In genomic region chr9:724461-724860, GRCh38 we compare ENCODE assay signal across 7 cellular contexts.
DNase-seq lines count a peak whose midpoint lies in the region; TF ChIP-seq lines count a peak whose summit lies in the region.
"Not testable (repeated sequence)": the region's sequence is repeated elsewhere in the genome, so short reads cannot be mapped to it uniquely, and the experiment has no call there.

No MANE protein-coding gene starts in this region.

- H3K27ac ChIP-seq in cingulate gyrus (ENCODE audit: low read depth, low read length) (peak overlapping the region; percentile 65), dorsolateral prefrontal cortex (peak overlapping the region in 43 of 59 donors; percentile 7 to 96 (median 85)), right atrium auricular region (peak overlapping the region; percentile 53 to 73), subcutaneous abdominal adipose tissue (ENCODE audit: low read depth, low read length) (peak overlapping the region; percentile 24), thyroid gland (peak overlapping the region in 2 of 3 donors; percentile 22 to 27)

- not testable (repeated sequence) for H3K36me3 Mint-ChIP-seq in progenitor cell of endocrine pancreas (ENCODE audit: insufficient read depth)
- peaks cover 34% of the 10 kb centered on the region for H3K36me3 Mint-ChIP-seq in type B pancreatic cell

- H3K9me3 ChIP-seq in right atrium auricular region; subcutaneous abdominal adipose tissue (ENCODE audit: control insufficient read depth in 5 of 5, low read length in 5 of 5); thyroid gland: not testable (repeated sequence)

- H3K9me3 Mint-ChIP-seq in progenitor cell of endocrine pancreas (ENCODE audit: low read depth); type B pancreatic cell: not testable (repeated sequence)

- intact Hi-C loops in dorsolateral prefrontal cortex (cut with DNase I); thyroid gland (cut with DNase I): not testable (repeated sequence)

- H3K4me1 ChIP-seq in right atrium auricular region (peaks cover 0 to 59% of the 10 kb centered on the region in 2 donors), subcutaneous abdominal adipose tissue (ENCODE audit: control insufficient read depth in 5 of 5, insufficient read depth in 5 of 5, low read length in 5 of 5) (peaks cover 0 to 24% (median 5%) of the 10 kb centered on the region in 5 donors), thyroid gland (peaks cover 19 to 59% of the 10 kb centered on the region in 2 donors)

- not testable (repeated sequence) for H3K9ac ChIP-seq in subcutaneous abdominal adipose tissue (ENCODE audit: low read length in 5 of 5)

- not testable (repeated sequence) for H3K4me3 Mint-ChIP-seq in progenitor cell of endocrine pancreas (ENCODE audit: low read depth); type B pancreatic cell

- not testable (repeated sequence) for H3K27me3 Mint-ChIP-seq in progenitor cell of endocrine pancreas, type B pancreatic cell

- not testable (repeated sequence) for H3K4me3 ChIP-seq in dorsolateral prefrontal cortex; right atrium auricular region; subcutaneous abdominal adipose tissue (ENCODE audit: low read depth in 1 of 5, low read length in 5 of 5); thyroid gland (replicated peaks in 1 of 3)

- TF ChIP-seq POLR2A in thyroid gland (IDR thresholded peaks at IDR 0.05): not testable (repeated sequence)

- TF ChIP-seq CTCF in dorsolateral prefrontal cortex (IDR thresholded peaks at IDR 0.05 in 54 of 56, conservative IDR thresholded peaks at IDR 0.05 in 2 of 56; ENCODE audit: low read depth in 1 of 56, partially characterized antibody in 56 of 56); right atrium auricular region (IDR thresholded peaks at IDR 0.05); progenitor cell of endocrine pancreas (IDR thresholded peaks at IDR 0.05; ENCODE audit: unreplicated experiment); thyroid gland (IDR thresholded peaks at IDR 0.05); type B pancreatic cell (conservative IDR thresholded peaks at IDR 0.05): not testable (repeated sequence)

- H3K4me1 Mint-ChIP-seq in progenitor cell of endocrine pancreas (ENCODE audit: low read depth) (peaks cover 54% of the 10 kb centered on the region), type B pancreatic cell (ENCODE audit: unreplicated experiment) (peaks cover 30% of the 10 kb centered on the region)

- not testable (repeated sequence) for DNase-seq in dorsolateral prefrontal cortex; progenitor cell of endocrine pancreas (ENCODE audit: low spot score, unreplicated experiment); thyroid gland; type B pancreatic cell (ENCODE audit: extremely low spot score, unreplicated experiment)
- DNase-seq in right atrium auricular region (ENCODE audit: low spot score): peak; percentile 53

- H3K36me3 ChIP-seq in right atrium auricular region (peaks cover 12% of the 10 kb centered on the region), subcutaneous abdominal adipose tissue (ENCODE audit: control insufficient read depth in 5 of 5, insufficient read depth in 5 of 5, low read length in 5 of 5) (peaks cover 16 to 22% (median 19%) of the 10 kb centered on the region in 5 donors)
- not testable (repeated sequence) for H3K36me3 ChIP-seq in thyroid gland

- WGBS in thyroid gland, 2 donors: 89 to 92% methylated on average over 14 of the region's 14 CpGs

- H3K27me3 ChIP-seq in dorsolateral prefrontal cortex; right atrium auricular region; subcutaneous abdominal adipose tissue (ENCODE audit: control insufficient read depth in 5 of 5, insufficient read depth in 4 of 5, low read length in 5 of 5); thyroid gland: not testable (repeated sequence)

- H3K27ac Mint-ChIP-seq in progenitor cell of endocrine pancreas (peak overlapping the region; percentile 75), type B pancreatic cell (peak overlapping the region; percentile 68)

Comparison
In these comparisons a context has a peak if more than half of its experiments do, and no peak if none do; other contexts are left out.
1. H3K27ac ChIP-seq: peak in every context shown above with its lines; median percentile 85 in dorsolateral prefrontal cortex; 65 in cingulate gyrus; 63 in right atrium auricular region; 24 in thyroid gland; 24 in subcutaneous abdominal adipose tissue.